In genomic region chr12:52151859-52152783, GRCh38 we compare ENCODE assay signal across 9 cellular contexts. TPM values are rescaled to one million over a fixed set of nuclear protein-coding genes. Genes with fewer than 3 reads are reported as not detected.
A peak's percentile ranks its signal among the peaks of the same experiment; 100 is the strongest.
DNase-seq lines count a peak whose midpoint lies in the region; ATAC-seq and TF ChIP-seq lines count a peak whose summit lies in the region.
"Had no signal": no experiment of that assay in that cellular context is flagged by ENCODE, and none has a peak within 500 bp of the region (broad histone marks: within the 10 kb centered on the region; RNA-seq: fewer than 3 reads in every experiment).

No MANE protein-coding gene starts in this region.

- H3K27ac ChIP-seq in lung (ENCODE audit: low read depth in 1 of 2, low read length in 1 of 2) = peak overlapping the region in 1 of 2 donors; percentile 15

- H3K4me3 ChIP-seq in lung = no peak overlapping the region

- DNase-seq in D341Med (ENCODE audit: low spot score) = peak; percentile 92
- DNase-seq in KBM-7 = peak; percentile 69
- peak; percentile 72 for DNase-seq in activated CD4-positive, alpha-beta T cell treated with anti-CD3 and anti-CD28 coated beads, Interleukin-2, amount 10 ng/mL, durations not matched to agents 7 days and 5 days
- peak; percentile 76 for DNase-seq in dermis blood vessel endothelial cell
- DNase-seq in lung (ENCODE audit: low spot score) = peak; percentile 70
- peak; percentile 37 for DNase-seq in stimulated activated CD8-positive, alpha-beta memory T cell treated with anti-CD3 and anti-CD28 coated beads, Interleukin-12 subunit alpha, Interleukin-12 subunit beta, amount 100 ng/mL, for 4 hours (ENCODE audit: low read depth)

- no peaks in the 10 kb centered on the region for H3K27me3 ChIP-seq in lung (ENCODE audit: control insufficient read depth, insufficient read depth)

- no peaks in the 10 kb centered on the region for H3K36me3 Mint-ChIP-seq in activated CD4-positive, alpha-beta T cell treated with anti-CD3 and anti-CD28 coated beads, Interleukin-2, amount 10 ng/mL, durations not matched to agents 7 days and 5 days (ENCODE audit: low read depth)

- POLR2A ChIA-PET in activated CD4-positive, alpha-beta T cell treated with anti-CD3 and anti-CD28 coated beads, Interleukin-2, amount 10 ng/mL, durations not matched to agents 7 days and 5 days (lab: Charles Lee) = no interaction called here

- H3K4me3 Mint-ChIP-seq in activated CD4-positive, alpha-beta T cell treated with anti-CD3 and anti-CD28 coated beads, Interleukin-2, amount 10 ng/mL, durations not matched to agents 7 days and 5 days = peak overlapping the region; percentile 36

- in situ Hi-C loops in KBM-7 (cut with MboI; ENCODE audit: low pct_unique_long_range_greater_than_20kb, low sequenced_read_pairs) = loop anchor here (10.0 kb wide), 1 partner anchor 723 kb away; no protein-coding TSS in a partner anchor

- peak; percentile 4 for ATAC-seq in lung (ENCODE audit: insufficient read depth, low FRiP score)
- no peak for ATAC-seq in GM18867 (IDR thresholded peaks at IDR 0.05; ENCODE audit: unreplicated experiment)
- ATAC-seq in GM18868 (IDR thresholded peaks at IDR 0.05; ENCODE audit: unreplicated experiment) = no peak

- no peaks in the 10 kb centered on the region for H3K9me3 ChIP-seq in lung (ENCODE audit: control insufficient read depth in 2 of 2, insufficient read depth in 1 of 2, low read length in 1 of 2)

- no peaks in the 10 kb centered on the region for H3K9me3 Mint-ChIP-seq in activated CD4-positive, alpha-beta T cell treated with anti-CD3 and anti-CD28 coated beads, Interleukin-2, amount 10 ng/mL, durations not matched to agents 7 days and 5 days

- 7 to 12% methylated on average over 53 to 62 of the region's 62 CpGs for WGBS in lung, 2 donors

- peak; percentile 78 for TF ChIP-seq CTCF in lung (IDR thresholded peaks at IDR 0.05; ENCODE audit: control extremely low read depth, extremely low read depth)

- H3K27ac Mint-ChIP-seq in activated CD4-positive, alpha-beta T cell treated with anti-CD3 and anti-CD28 coated beads, Interleukin-2, amount 10 ng/mL, durations not matched to agents 7 days and 5 days = peak overlapping the region; percentile 64

- H3K36me3 ChIP-seq in lung (ENCODE audit: control insufficient read depth in 2 of 2, insufficient read depth in 2 of 2, low read length in 2 of 2) = no peaks in the 10 kb centered on the region

- peaks cover 0 to 28% of the 10 kb centered on the region in 2 donors for H3K4me1 ChIP-seq in lung (ENCODE audit: control insufficient read depth in 2 of 2, insufficient read depth in 2 of 2, low read length in 2 of 2)

- H3K4me1 Mint-ChIP-seq in activated CD4-positive, alpha-beta T cell treated with anti-CD3 and anti-CD28 coated beads, Interleukin-2, amount 10 ng/mL, durations not matched to agents 7 days and 5 days = peaks cover 33% of the 10 kb centered on the region

- CTCF ChIA-PET in activated CD4-positive, alpha-beta T cell treated with anti-CD3 and anti-CD28 coated beads, Interleukin-2, amount 10 ng/mL, durations not matched to agents 7 days and 5 days (lab: Charles Lee) = no interaction called here

- H3K27me3 Mint-ChIP-seq in activated CD4-positive, alpha-beta T cell treated with anti-CD3 and anti-CD28 coated beads, Interleukin-2, amount 10 ng/mL, durations not matched to agents 7 days and 5 days = peaks cover 2% of the 10 kb centered on the region

RNA-seq across cellular contexts. Expression of gene KRT80, which starts 39.7 kb away (rescaled TPM):
- not detected for total RNA-seq in activated CD4-positive, alpha-beta T cell treated with anti-CD3 and anti-CD28 coated beads, Interleukin-2, amount 10 ng/mL, durations not matched to agents 7 days and 5 days
- total RNA-seq in dermis blood vessel endothelial cell (0.17 and 1.2 TPM in 2 replicates), lung (10 to 100 TPM in 1 of 2 donors, 1 to 10 TPM in 1; 1.8 to 15.5 TPM)
- polyA plus RNA-seq in lung = 1 to 10 TPM; 7.2 to 9.9 TPM
- total RNA-seq: T-helper 1 cell treated with Interleukin-12 subunit alpha and Interleukin-12 subunit beta and Interleukin-4 antibody, amounts not matched to agents 30 ng/mL and 1 ng/mL, for 36 hours had no signal

Comparison
In these comparisons a context has a peak if more than half of its experiments do, and no peak if none do; other contexts are left out.
1. DNase-seq: peak in every context shown above with its lines; median percentile 92 in D341Med; 76 in dermis blood vessel endothelial cell; 72 in activated CD4-positive, alpha-beta T cell treated with anti-CD3 and anti-CD28 coated beads, Interleukin-2, amount 10 ng/mL, durations not matched to agents 7 days and 5 days; 70 in lung; 69 in KBM-7; 37 in stimulated activated CD8-positive, alpha-beta memory T cell treated with anti-CD3 and anti-CD28 coated beads, Interleukin-12 subunit alpha, Interleukin-12 subunit beta, amount 100 ng/mL, for 4 hours.